In genomic region chr5:82674718-82675117, GRCh38 we compare ENCODE assay signal across 18 cellular contexts.
"Had no signal": no experiment of that assay in that cellular context is flagged by ENCODE, and none has a peak within 500 bp of the region (broad histone marks: within the 10 kb centered on the region; RNA-seq: fewer than 3 reads in every experiment).

No MANE protein-coding gene starts in this region.

- H3K4me1 ChIP-seq: psoas muscle, sigmoid colon, testis had no signal

- H3K4me3 Mint-ChIP-seq: naive B cell; stimulated activated naive B cell treated with anti-CD40 and anti-IgM and Interleukin-4, amounts not matched to agents 10 μg/mL and 1 μg/mL and 100 μg/mL, for 72 hours; stimulated activated naive CD8-positive, alpha-beta T cell treated with anti-CD3 and anti-CD28 coated beads, Interleukin-15, amount 100 ng/mL, for 72 hours had no signal

- ATAC-seq: esophagus mucosa; left cardiac atrium; left ventricle myocardium superior; psoas muscle; stimulated activated naive B cell treated with anti-CD40 and anti-IgM and Interleukin-4, amounts not matched to agents 10 μg/mL and 1 μg/mL and 100 μg/mL, for 72 hours; stimulated activated naive CD8-positive, alpha-beta T cell treated with anti-CD3 and anti-CD28 coated beads, Interleukin-15, amount 100 ng/mL, for 72 hours had no signal

- H3K36me3 ChIP-seq: neutrophil, sigmoid colon, tibial nerve had no signal

- H3K27ac ChIP-seq: neutrophil, psoas muscle, sigmoid colon, skin epidermis, testis, tibial nerve had no signal

- H3K4me1 Mint-ChIP-seq: naive B cell had no signal

- H3K9me3 Mint-ChIP-seq: immature natural killer cell had no signal

- H3K27me3 ChIP-seq: neutrophil, sigmoid colon, testis, tibial nerve had no signal

- H3K9me3 ChIP-seq: neutrophil, psoas muscle, sigmoid colon, testis, tibial nerve had no signal

- H3K27ac Mint-ChIP-seq: naive B cell; stimulated activated naive B cell treated with anti-CD40 and anti-IgM and Interleukin-4, amounts not matched to agents 10 μg/mL and 1 μg/mL and 100 μg/mL, for 72 hours; stimulated activated naive CD8-positive, alpha-beta T cell treated with anti-CD3 and anti-CD28 coated beads, Interleukin-15, amount 100 ng/mL, for 72 hours had no signal

- H3K36me3 Mint-ChIP-seq: naive B cell; stimulated activated naive B cell treated with anti-CD40 and anti-IgM and Interleukin-4, amounts not matched to agents 10 μg/mL and 1 μg/mL and 100 μg/mL, for 72 hours had no signal

- DNase-seq: effector memory CD4-positive, alpha-beta T cell; immature natural killer cell; left cardiac atrium; left ventricle myocardium superior; mesendoderm; naive B cell; psoas muscle; retina; sigmoid colon; stimulated activated CD4-positive, alpha-beta T cell treated with anti-CD3 and anti-CD28 coated beads, Interleukin-2, amount 100 ng/mL, for 24 hours; stimulated activated CD4-positive, alpha-beta T cell treated with anti-CD3 and anti-CD28 coated beads, Interleukin-4, amount 100 ng/mL, for 4 hours; stimulated activated naive B cell treated with anti-CD40 and anti-IgM and Interleukin-4, amounts not matched to agents 10 μg/mL and 1 μg/mL and 100 μg/mL, for 72 hours; stimulated activated naive CD8-positive, alpha-beta T cell treated with anti-CD3 and anti-CD28 coated beads, Interleukin-15, amount 100 ng/mL, for 72 hours; testis had no signal

- H3K27me3 Mint-ChIP-seq: naive B cell; stimulated activated naive B cell treated with anti-CD40 and anti-IgM and Interleukin-4, amounts not matched to agents 10 μg/mL and 1 μg/mL and 100 μg/mL, for 72 hours had no signal

- H3K4me3 ChIP-seq: psoas muscle, sigmoid colon, skin epidermis, testis, tibial nerve had no signal
